9 cellular contexts compared by ENCODE assay signal in genomic region chr11:120622189-120622912, GRCh38.
DNase-seq lines count a peak whose midpoint lies in the region; ATAC-seq, FAIRE-seq and TF ChIP-seq lines count a peak whose summit lies in the region.
"Had no signal": no experiment of that assay in that cellular context is flagged by ENCODE, and none has a peak within 500 bp of the region (broad histone marks: within the 10 kb centered on the region; RNA-seq: fewer than 3 reads in every experiment).

No MANE protein-coding gene starts in this region.

- ATAC-seq in HG03460 (IDR thresholded peaks at IDR 0.05; ENCODE audit: unreplicated experiment), result peak; percentile 62
- no peak for ATAC-seq in stimulated activated naive CD8-positive, alpha-beta T cell treated with anti-CD3 and anti-CD28 coated beads, Interleukin-15, Interleukin-2, amounts not matched to agents 100 U/mL and 50 U/mL, for 24 hours
- no peak for ATAC-seq in HG02852 (IDR thresholded peaks at IDR 0.05; ENCODE audit: unreplicated experiment)
- no peak for ATAC-seq in HG03045 (IDR thresholded peaks at IDR 0.05; ENCODE audit: unreplicated experiment)

- DNase-seq in NCI-H2029 treated with DMSO at 0.1 percent for 48 hours (lab: John Stamatoyannopoulos, UW), result peak; percentile 4
- no peak for DNase-seq in NCI-H2029 (lab: John Stamatoyannopoulos, UW)
- DNase-seq in astrocyte (ENCODE audit: low read depth), result peak; percentile 4
- DNase-seq in neural crest cell (ENCODE audit: low read depth, low spot score), result no peak
- DNase-seq in stimulated activated naive CD8-positive, alpha-beta T cell treated with anti-CD3 and anti-CD28 coated beads, Interleukin-15, Interleukin-2, amounts not matched to agents 100 U/mL and 50 U/mL, for 24 hours, result no peak

- no peaks in the 10 kb centered on the region for H3K36me3 ChIP-seq in astrocyte (ENCODE audit: insufficient read depth, low read length)

- H3K4me2 ChIP-seq in astrocyte (ENCODE audit: low read length), result no peak overlapping the region

- H3K27me3 ChIP-seq in astrocyte (ENCODE audit: insufficient read depth, low read length), result peaks cover 3% of the 10 kb centered on the region

- no peak for FAIRE-seq in astrocyte (lab: Jason Lieb, UNC)
- FAIRE-seq: endothelial cell of umbilical vein had no signal

- no peak overlapping the region for H3K27ac ChIP-seq in astrocyte (ENCODE audit: low read depth, low read length)

- peaks cover 6% of the 10 kb centered on the region for H3K4me1 Mint-ChIP-seq in astrocyte (ENCODE audit: low read depth, unreplicated experiment)
- peaks cover 6% of the 10 kb centered on the region for H3K4me1 Mint-ChIP-seq in neural crest cell

- no peak overlapping the region for H3K4me3 Mint-ChIP-seq in astrocyte (ENCODE audit: unreplicated experiment)
- no peak overlapping the region for H3K4me3 Mint-ChIP-seq in neural crest cell

- TF ChIP-seq CTCF in astrocyte (IDR thresholded peaks at IDR 0.05; ENCODE audit: insufficient read depth, low read depth, low read length), result no peak
- TF ChIP-seq CTCF in neural crest cell (conservative IDR thresholded peaks at IDR 0.05), result peak; percentile 31

- H4K20me1 ChIP-seq in astrocyte (ENCODE audit: insufficient read depth, low read length), result no peaks in the 10 kb centered on the region

- H3K36me3 Mint-ChIP-seq in astrocyte (ENCODE audit: low read depth, unreplicated experiment) (peaks cover 6% of the 10 kb centered on the region), neural crest cell (ENCODE audit: low read depth) (peaks cover 7% of the 10 kb centered on the region)

- no peak overlapping the region for H3K9ac ChIP-seq in astrocyte (ENCODE audit: low read length)

- H3K9me3 Mint-ChIP-seq in astrocyte (ENCODE audit: unreplicated experiment) (peaks cover 17% of the 10 kb centered on the region), neural crest cell (peaks cover 19% of the 10 kb centered on the region)

- H3K9me3 ChIP-seq in astrocyte (ENCODE audit: insufficient read depth, low read depth, low read length), result peaks cover 6% of the 10 kb centered on the region

- H3K4me3 ChIP-seq in astrocyte (ENCODE audit: insufficient read depth, low read depth, low read length), result no peak overlapping the region

- H3K27me3 Mint-ChIP-seq in astrocyte (ENCODE audit: low read depth, unreplicated experiment), result peaks cover 9% of the 10 kb centered on the region
- H3K27me3 Mint-ChIP-seq in neural crest cell (ENCODE audit: low read depth), result peaks cover 4% of the 10 kb centered on the region

- H3K79me2 ChIP-seq in astrocyte (ENCODE audit: insufficient read depth, low read length), result no peaks in the 10 kb centered on the region

- no peak overlapping the region for H2AFZ ChIP-seq in astrocyte (ENCODE audit: low read depth, low read length)

- no peaks in the 10 kb centered on the region for H3K4me1 ChIP-seq in astrocyte (ENCODE audit: insufficient read depth, low read length)

- H3K27ac Mint-ChIP-seq in astrocyte (ENCODE audit: unreplicated experiment) (no peak overlapping the region), neural crest cell (ENCODE audit: unreplicated experiment) (no peak overlapping the region)

Comparison
In these comparisons a context has a peak if more than half of its experiments do, and no peak if none do; other contexts are left out.
1. DNase-seq: peak in NCI-H2029 treated with DMSO at 0.1 percent for 48 hours (single experiment) and astrocyte (single experiment); none in NCI-H2029 (single experiment), neural crest cell (single experiment) and stimulated activated naive CD8-positive, alpha-beta T cell treated with anti-CD3 and anti-CD28 coated beads, Interleukin-15, Interleukin-2, amounts not matched to agents 100 U/mL and 50 U/mL, for 24 hours (single experiment).